In genomic region chr12:130874696-130875095, GRCh38 we compare ENCODE assay signal across 1 cellular context.
TF ChIP-seq lines count a peak whose summit lies in the region.

No MANE protein-coding gene starts in this region.

TF ChIP-seq in K562, 482 proteins besides CTCF, POLR2A, EP300 and RAD21:
- no peak for TF ChIP-seq C11orf30 (IDR thresholded peaks at IDR 0.05; ENCODE audit: low read depth)
- TF ChIP-seq CEBPG (CRISPR knock-in tag; IDR thresholded peaks at IDR 0.05): no peak
- TF ChIP-seq CEBPG (tag; conservative IDR thresholded peaks at IDR 0.05 in 1 of 2, IDR thresholded peaks at IDR 0.05 in 1 of 2): peak in 1 of 2 experiments; percentile 29; a peak in 1 of 4 replicates
- 0 out of 2 replicates have a peak, but pooled peaks have one; percentile 39 for TF ChIP-seq SUPT5H (IDR thresholded peaks at IDR 0.05)
- peak; percentile 85 for TF ChIP-seq CEBPB (tag; IDR thresholded peaks at IDR 0.05)
